8 cellular contexts compared by ENCODE assay signal in the genomic region with DNA sequence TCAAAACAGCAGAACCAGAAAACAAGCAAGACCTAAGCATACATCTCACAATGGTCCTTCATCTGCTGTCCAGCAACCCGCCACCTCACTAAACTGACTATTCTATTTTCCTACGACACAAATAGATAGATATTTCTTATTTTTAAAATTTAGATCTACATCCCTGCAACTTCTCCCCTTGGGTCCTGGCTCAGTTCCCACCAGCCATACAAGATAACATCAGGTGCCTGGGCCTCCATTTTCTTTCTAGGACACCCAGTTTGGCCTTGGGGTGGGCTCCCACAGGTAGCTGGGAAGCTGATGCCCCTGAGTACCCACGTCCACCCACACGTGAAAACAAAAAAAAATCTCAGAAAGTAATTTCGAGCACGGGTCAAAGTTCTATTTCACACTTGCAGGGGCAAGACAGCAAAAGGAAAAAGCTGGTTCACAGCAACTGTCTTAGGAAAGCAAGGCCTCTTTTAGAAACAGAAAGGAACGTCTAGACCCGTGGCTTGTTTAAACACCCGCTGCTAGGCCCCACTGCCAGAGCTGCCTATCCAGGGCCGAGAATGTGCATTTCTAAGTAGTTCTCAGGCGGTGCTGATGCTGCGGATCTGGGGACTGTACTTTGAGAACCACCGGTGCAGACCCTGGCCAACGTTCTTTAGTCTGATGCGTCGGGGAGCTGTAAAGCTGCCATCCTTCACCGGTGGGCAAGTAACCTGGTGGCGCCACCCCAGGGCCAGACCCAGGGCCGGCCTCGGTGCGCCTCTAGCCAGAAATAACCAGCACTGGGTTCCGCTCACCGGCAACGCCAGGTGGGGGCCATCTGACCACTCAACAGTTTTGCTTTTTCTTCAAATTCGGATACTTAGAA. TPM values are rescaled to one million over a fixed set of nuclear protein-coding genes. Genes with fewer than 3 reads are reported as not detected.
DNase-seq lines count a peak whose midpoint lies in the region; ATAC-seq and TF ChIP-seq lines count a peak whose summit lies in the region.

No MANE protein-coding gene starts in this region.

- peaks cover 3% of the 10 kb centered on the region for H3K27me3 Mint-ChIP-seq in activated T-cell treated with anti-CD3 and anti-CD28 coated beads, Interleukin-2, amount 50 U/mL, for 4 hours (ENCODE audit: low read depth)

- no peak overlapping the region for H3K4ac ChIP-seq in neuronal stem cell (ENCODE audit: low read length)

- H3K79me1 ChIP-seq in neuronal stem cell (ENCODE audit: low read depth, low read length), result no peaks in the 10 kb centered on the region

- H3K27ac ChIP-seq in foreskin keratinocyte (peak overlapping the region; percentile 72), neuronal stem cell (replicated peaks; ENCODE audit: low read length) (peak overlapping the region; percentile 90), uterus (peak overlapping the region; percentile 92 to 100)

- H2AFZ ChIP-seq in neuronal stem cell (ENCODE audit: low read length), result peak overlapping the region; percentile 90

- H3K23ac ChIP-seq in neuronal stem cell (ENCODE audit: low read depth, low read length, poor library complexity), result peak overlapping the region; percentile 38

- DNase-seq in AG09309 (ENCODE audit: low read depth), result peak; percentile 7
- DNase-seq in NCI-H2227 (lab: John Stamatoyannopoulos, UW; ENCODE audit: unreplicated experiment), result peak; percentile 64
- peak; percentile 33 for DNase-seq in activated T-cell treated with anti-CD3 and anti-CD28 coated beads, Interleukin-2, amount 50 U/mL, for 4 hours
- peak in 1 of 2 donors; percentile 17 for DNase-seq in foreskin keratinocyte
- DNase-seq in neuronal stem cell (ENCODE audit: low spot score), result no peak
- DNase-seq in uterus, result peak; percentile 39 to 53

- no peak overlapping the region for H2BK15ac ChIP-seq in neuronal stem cell (ENCODE audit: low read length)

- H3K9ac ChIP-seq in neuronal stem cell (ENCODE audit: low read depth, low read length, poor library complexity), result peak overlapping the region; percentile 66

- peak overlapping the region; percentile 23 for H2AK5ac ChIP-seq in neuronal stem cell (ENCODE audit: low read depth, low read length)

- H4K91ac ChIP-seq in neuronal stem cell (ENCODE audit: low read depth, low read length, poor library complexity), result no peak overlapping the region

- intact Hi-C loops in uterus (cut with DNase I; ENCODE audit: low total_unique reads), result no loop called here

- peak overlapping the region; percentile 88 for H3K4me3 Mint-ChIP-seq in activated T-cell treated with anti-CD3 and anti-CD28 coated beads, Interleukin-2, amount 50 U/mL, for 4 hours

- H3K9me3 ChIP-seq in neuronal stem cell (replicated peaks in 1 of 2; ENCODE audit: control insufficient read depth in 2 of 2, insufficient read depth in 1 of 2, low read depth in 1 of 2, low read length in 2 of 2) (no peaks in the 10 kb centered on the region), uterus (no peaks in the 10 kb centered on the region)

- H3K14ac ChIP-seq in neuronal stem cell (ENCODE audit: low read length), result peak overlapping the region; percentile 43

- no peak overlapping the region for H2BK12ac ChIP-seq in neuronal stem cell (ENCODE audit: low read length)

- no peak for TF ChIP-seq CTCF in AG09309 (IDR thresholded peaks at IDR 0.05; ENCODE audit: control insufficient read depth, insufficient read depth, low read depth, low read length, missing control alignments)
- peak; percentile 20 for TF ChIP-seq CTCF in foreskin keratinocyte (conservative IDR thresholded peaks at IDR 0.05)
- TF ChIP-seq CTCF in uterus (IDR thresholded peaks at IDR 0.05), result peak in 2 of 4 experiments; percentile 9 to 15

- no CpG with 5 or more reads among the region's 25 CpGs for WGBS in neuronal stem cell (ENCODE audit: extremely low coverage in 2 of 2, insufficient read length in 2 of 2, insufficient replicate concordance in 1 of 2), 2 donors

- H3K36me3 ChIP-seq in neuronal stem cell (replicated peaks in 1 of 2; ENCODE audit: control insufficient read depth in 2 of 2, insufficient read depth in 2 of 2, low read length in 2 of 2) (no peaks in the 10 kb centered on the region), uterus (no peaks in the 10 kb centered on the region)

- TF ChIP-seq POLR2A in uterus (IDR thresholded peaks at IDR 0.05), result no peak

- H3K27me3 ChIP-seq in foreskin keratinocyte (no peaks in the 10 kb centered on the region), neuronal stem cell (ENCODE audit: control insufficient read depth in 3 of 3, insufficient read depth in 3 of 3, low read depth in 1 of 3, low read length in 3 of 3) (no peaks in the 10 kb centered on the region), uterus (no peaks in the 10 kb centered on the region)

- H3K4me2 ChIP-seq in neuronal stem cell (ENCODE audit: insufficient read depth, low read length, poor library complexity, severe bottlenecking), result peak overlapping the region; percentile 86

- H3K4me3 ChIP-seq in AG09309 (ENCODE audit: control insufficient read depth, low read depth, low read length), result peak overlapping the region; percentile 79
- peak overlapping the region; percentile 65 to 85 for H3K4me3 ChIP-seq in neuronal stem cell (ENCODE audit: low read length in 2 of 2)
- H3K4me3 ChIP-seq in uterus, result peak overlapping the region; percentile 55 to 68

- peaks cover 13% of the 10 kb centered on the region for H3K4me1 Mint-ChIP-seq in activated T-cell treated with anti-CD3 and anti-CD28 coated beads, Interleukin-2, amount 50 U/mL, for 4 hours (ENCODE audit: low read depth)

- no peak overlapping the region for H2BK120ac ChIP-seq in neuronal stem cell (ENCODE audit: low read depth, low read length)

- peaks cover 2% of the 10 kb centered on the region for H3K36me3 Mint-ChIP-seq in activated T-cell treated with anti-CD3 and anti-CD28 coated beads, Interleukin-2, amount 50 U/mL, for 4 hours (ENCODE audit: insufficient read depth)

- H3K9me3 Mint-ChIP-seq in activated T-cell treated with anti-CD3 and anti-CD28 coated beads, Interleukin-2, amount 50 U/mL, for 4 hours, result no peaks in the 10 kb centered on the region

- H4K8ac ChIP-seq in neuronal stem cell (ENCODE audit: low read depth, low read length), result no peak overlapping the region

- peak overlapping the region; percentile 88 for H2BK5ac ChIP-seq in neuronal stem cell (ENCODE audit: low read length)

- peak; percentile 40 for ATAC-seq in GM18508 (IDR thresholded peaks at IDR 0.05; ENCODE audit: insufficient read depth, unreplicated experiment)
- peak; percentile 53 for ATAC-seq in HG02970 (IDR thresholded peaks at IDR 0.05; ENCODE audit: low FRiP score, unreplicated experiment)
- peak; percentile 47 to 49 for ATAC-seq in activated T-cell treated with anti-CD3 and anti-CD28 coated beads, Interleukin-2, amount 50 U/mL, for 4 hours
- ATAC-seq in foreskin keratinocyte, result peak; percentile 28

- peak overlapping the region; percentile 92 for H3K18ac ChIP-seq in neuronal stem cell (ENCODE audit: low read length)

- no peaks in the 10 kb centered on the region for H3K4me1 ChIP-seq in foreskin keratinocyte
- H3K4me1 ChIP-seq in neuronal stem cell (ENCODE audit: control insufficient read depth in 2 of 2, insufficient read depth in 1 of 2, low read depth in 1 of 2, low read length in 2 of 2), result peaks cover 5 to 17% of the 10 kb centered on the region in 2 donors
- H3K4me1 ChIP-seq in uterus, result no peaks in the 10 kb centered on the region

RNA-seq across cellular contexts. Expression of a gene that starts 47.3 kb away (rescaled TPM):
- total RNA-seq in activated T-cell treated with anti-CD3 and anti-CD28 coated beads, Interleukin-2, amount 50 U/mL, for 4 hours, result 10 to 100 TPM; 22.0 to 27.8 (median 26.4) TPM
- 12.4 and 12.7 TPM in 2 replicates for total RNA-seq in foreskin keratinocyte
- 6.5 and 7.8 TPM in 2 replicates for polyA plus RNA-seq in foreskin keratinocyte
- polyA plus RNA-seq in neuronal stem cell (2013, experiment 1 of 2), result 12.5 TPM
- 12.3 TPM for polyA plus RNA-seq in neuronal stem cell (2013, experiment 2 of 2)
- 10 to 100 TPM; 10.2 to 29.7 (median 14.7) TPM for total RNA-seq in uterus

RNA-seq across cellular contexts. Expression of a gene that starts 53.0 kb away (rescaled TPM):
- total RNA-seq in activated T-cell treated with anti-CD3 and anti-CD28 coated beads, Interleukin-2, amount 50 U/mL, for 4 hours, result 1 to 10 TPM; 6.0 to 8.3 (median 7.0) TPM
- total RNA-seq in foreskin keratinocyte (16.4 and 17.0 TPM in 2 replicates), uterus (10 to 100 TPM in 1 of 4 donors, 1 to 10 TPM in 3; 3.6 to 24.9 (median 7.7) TPM)
- polyA plus RNA-seq in foreskin keratinocyte, result 3.7 and 4.7 TPM in 2 replicates
- 3.1 TPM for polyA plus RNA-seq in neuronal stem cell (2013, experiment 1 of 2)
- 3.1 TPM for polyA plus RNA-seq in neuronal stem cell (2013, experiment 2 of 2)
